In the genomic region with DNA sequence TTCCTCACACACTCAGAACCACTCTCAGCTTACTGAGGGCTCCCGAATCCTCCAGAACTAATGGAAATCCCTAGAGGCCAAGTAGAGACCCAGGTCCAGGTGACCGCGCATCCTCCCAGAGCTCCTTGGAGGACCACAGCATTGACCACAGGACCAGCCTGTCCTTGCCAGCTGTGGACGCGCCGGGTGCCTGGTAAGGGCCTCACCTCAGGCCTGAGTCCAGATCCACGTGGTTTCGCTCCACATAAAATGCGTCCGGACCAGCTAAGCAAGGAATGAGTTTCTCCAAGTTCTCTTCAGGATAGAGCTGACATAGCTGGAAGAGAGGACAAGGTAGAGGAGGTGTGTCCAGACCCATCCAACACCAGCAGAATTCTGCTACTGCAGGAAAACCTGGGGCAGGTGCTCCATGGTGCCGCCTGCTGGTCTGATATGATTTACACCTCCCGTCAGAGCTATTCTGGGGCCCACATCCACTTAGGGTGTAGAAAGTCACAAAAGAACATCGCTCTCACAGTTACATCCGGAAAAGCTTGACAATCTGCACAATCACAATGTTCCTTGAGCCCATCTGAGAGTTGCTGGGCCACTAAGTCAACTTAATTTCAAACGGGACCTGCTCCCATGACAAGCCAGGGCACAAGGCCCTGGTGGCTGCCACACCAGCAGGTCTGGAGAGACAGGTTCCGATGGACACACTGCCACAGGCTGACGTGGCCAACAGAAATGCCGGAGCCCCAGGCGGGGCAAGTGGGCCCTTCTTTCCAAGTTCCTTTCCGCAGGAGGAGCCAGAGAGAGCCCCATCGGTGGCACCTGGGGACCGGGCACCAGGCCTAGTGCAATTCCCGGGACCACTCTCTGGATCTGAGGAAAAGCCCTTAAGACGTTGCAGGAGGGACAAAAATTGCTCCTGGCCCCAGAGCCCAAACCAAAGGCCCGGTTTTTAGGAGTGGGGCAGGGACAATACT, we compare ENCODE assay signal across 16 cellular contexts. TPM values are rescaled to one million over a fixed set of nuclear protein-coding genes. Genes with fewer than 3 reads are reported as not detected.
DNase-seq lines count a peak whose midpoint lies in the region; ATAC-seq and TF ChIP-seq lines count a peak whose summit lies in the region.
"Had no signal": no experiment of that assay in that cellular context is flagged by ENCODE, and none has a peak within 500 bp of the region (broad histone marks: within the 10 kb centered on the region; RNA-seq: fewer than 3 reads in every experiment).

No MANE protein-coding gene starts in this region.

- no peak overlapping the region for H3K9ac ChIP-seq in Loucy (ENCODE audit: low read depth, low read length, poor library complexity, severe bottlenecking)
- H3K9ac ChIP-seq: GM23248 had no signal

- no peaks in the 10 kb centered on the region for H3F3A ChIP-seq in Loucy (ENCODE audit: low read depth)

- no peak for ATAC-seq in sciatic nerve
- ATAC-seq: left cardiac atrium; natural killer cell treated with Interleukin-12 subunit alpha and Interleukin-12 subunit beta and Interleukin-15 and Interleukin-18, amount 100 ng/mL, for 72 hours had no signal

- no peaks in the 10 kb centered on the region for H3K9me2 ChIP-seq in Loucy (replicated peaks; ENCODE audit: low read depth, low read length)

- no peaks in the 10 kb centered on the region for H3K79me2 ChIP-seq in Loucy (ENCODE audit: insufficient read depth, low read length)

- no peaks in the 10 kb centered on the region for H3K27me3 ChIP-seq in Loucy (ENCODE audit: insufficient read depth, low read length, poor library complexity, severe bottlenecking)
- H3K27me3 ChIP-seq: SJSA1 had no signal

- H4K20me1 ChIP-seq in Loucy (ENCODE audit: insufficient read depth, low read length, poor library complexity, severe bottlenecking) = no peaks in the 10 kb centered on the region

- no peak overlapping the region for H3K4me2 ChIP-seq in Loucy (ENCODE audit: low read depth, low read length, poor library complexity, severe bottlenecking)
- H3K4me2 ChIP-seq: smooth muscle cell had no signal

- H3K4me3 ChIP-seq in Loucy (ENCODE audit: low read length, poor library complexity, severe bottlenecking) = no peak overlapping the region
- H3K4me3 ChIP-seq in choroid plexus epithelial cell (ENCODE audit: low read depth, low read length) = no peak overlapping the region
- H3K4me3 ChIP-seq: GM23248, SJSA1, smooth muscle cell had no signal

- intact Hi-C loops in posterior vena cava (cut with DNase I) (loop anchor here in 1 of 2 donors (5.0 kb wide), 1 partner anchor 217 kb away; no protein-coding TSS in a partner anchor), sciatic nerve (cut with DNase I) (no loop called here)

- no peaks in the 10 kb centered on the region for H3K4me1 ChIP-seq in Loucy (ENCODE audit: insufficient read depth, low read length, poor library complexity, severe bottlenecking)
- H3K4me1 ChIP-seq: SJSA1 had no signal

- H3K36me3 ChIP-seq in Loucy (ENCODE audit: insufficient read depth, low read length) = no peaks in the 10 kb centered on the region

- DNase-seq in choroid plexus epithelial cell (ENCODE audit: low read depth) (no peak), posterior vena cava (ENCODE audit: low spot score) (peak; percentile 61), T-helper 9 cell (no peak), nucleus accumbens (lab: John Stamatoyannopoulos, UW) (no peak), sciatic nerve (ENCODE audit: low spot score) (no peak)
- DNase-seq: COR-L47; effector CD8-positive, alpha-beta T cell; glutamatergic neuron; GM23248; left cardiac atrium; NCI-H69 had no signal

- H3K9me3 ChIP-seq in Loucy (ENCODE audit: insufficient read depth, low read depth, low read length) = no peaks in the 10 kb centered on the region
- H3K9me3 ChIP-seq: SJSA1 had no signal

- H2AFZ ChIP-seq in Loucy (ENCODE audit: low read length) = no peak overlapping the region
- H2AFZ ChIP-seq: GM23248 had no signal

- peak; percentile 57 for TF ChIP-seq CTCF in GM12873 (IDR thresholded peaks at IDR 0.05; ENCODE audit: insufficient read depth, low read depth, low read length, missing control alignments)
- TF ChIP-seq CTCF in Loucy (conservative IDR thresholded peaks at IDR 0.05; ENCODE audit: low read length) = peak; percentile 43
- TF ChIP-seq CTCF in choroid plexus epithelial cell (conservative IDR thresholded peaks at IDR 0.05; ENCODE audit: low read depth, low read length) = peak; percentile 38

RNA-seq across cellular contexts. Expression of a gene that starts 28.5 kb away (rescaled TPM):
- total RNA-seq in posterior vena cava = 10 to 100 TPM; 51.2 to 52.2 TPM
- 55.9 TPM for total RNA-seq in sciatic nerve

RNA-seq across cellular contexts. Expression of a gene that starts 37.1 kb away (rescaled TPM):
- total RNA-seq in posterior vena cava = 10 to 100 TPM; 50.4 to 58.5 TPM
- 50.3 TPM for total RNA-seq in sciatic nerve
